ENCODE assay signal across 23 cellular contexts in the genomic region with DNA sequence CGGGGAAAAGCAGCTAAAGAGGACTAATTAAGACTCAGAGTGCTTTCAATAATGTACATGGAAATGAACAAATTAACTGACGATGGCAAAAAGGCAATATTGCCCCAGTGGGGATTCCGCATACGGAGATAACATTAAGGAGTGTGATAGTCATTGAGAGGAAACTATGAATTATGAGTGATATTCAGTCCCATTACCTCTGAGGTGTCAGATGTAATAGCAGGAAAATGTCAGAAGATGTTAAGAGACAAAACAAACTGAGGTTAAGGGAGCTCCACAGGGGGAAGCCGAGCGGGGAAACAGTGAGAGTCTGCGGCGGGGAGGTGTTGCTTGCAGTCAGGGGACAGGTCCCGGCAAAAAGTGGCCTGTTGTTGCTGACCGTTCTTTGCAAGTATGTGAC.
DNase-seq lines count a peak whose midpoint lies in the region; ATAC-seq, FAIRE-seq and TF ChIP-seq lines count a peak whose summit lies in the region.
"Had no signal": no experiment of that assay in that cellular context is flagged by ENCODE, and none has a peak within 500 bp of the region (broad histone marks: within the 10 kb centered on the region; RNA-seq: fewer than 3 reads in every experiment).

No MANE protein-coding gene starts in this region.

- no peak overlapping the region for H3K56ac ChIP-seq in H1 (replicated peaks; ENCODE audit: insufficient read length, low read depth, low read length)

- H2BK15ac ChIP-seq in H1 (ENCODE audit: low read length), result no peak overlapping the region

- H4K20me1 ChIP-seq in H1 (replicated peaks in 1 of 2; ENCODE audit: control insufficient read depth in 1 of 2, insufficient read depth in 2 of 2, low read length in 2 of 2) (no peaks in the 10 kb centered on the region), neural cell (ENCODE audit: insufficient read depth) (no peaks in the 10 kb centered on the region)
- H4K20me1 ChIP-seq: BLaER1 treated with 17β-estradiol and CSF1 and Interleukin-3, amounts not matched to agents 10 nM and 100 nM had no signal

- H3K18ac ChIP-seq in H1 (ENCODE audit: extremely low read depth, low read length), result no peak overlapping the region

- H3K9me3 ChIP-seq in H1 (ENCODE audit: insufficient read depth in 2 of 2, low read depth in 1 of 2, low read length in 1 of 2) (0 out of 4 replicates have a peak, but pooled peaks cover 0 to 3% of the 10 kb centered on the region in 2 experiments), neural cell (ENCODE audit: low read length) (no peaks in the 10 kb centered on the region)

- H4K8ac ChIP-seq in H1 (ENCODE audit: extremely low read depth, insufficient read depth, low read length), result no peak overlapping the region

- no peaks in the 10 kb centered on the region for H3K4me1 ChIP-seq in H1 (replicated peaks in 1 of 4; ENCODE audit: control insufficient read depth in 3 of 4, insufficient read depth in 4 of 4, low read length in 3 of 4)
- H3K4me1 ChIP-seq: A549 had no signal

- no peak for ATAC-seq in SK-N-SH treated with all-trans-retinoic acid at 6 μM for 48 hours
- ATAC-seq: A549; CD8-positive, alpha-beta T cell; GM12878 had no signal

- no peaks in the 10 kb centered on the region for H3K36me3 ChIP-seq in H1 (ENCODE audit: control insufficient read depth in 2 of 4, insufficient read depth in 4 of 4, low read length in 3 of 4)
- no peaks in the 10 kb centered on the region for H3K36me3 ChIP-seq in neural cell (ENCODE audit: insufficient read depth, low read length)
- H3K36me3 ChIP-seq: BLaER1 treated with 17β-estradiol and CSF1 and Interleukin-3, amounts not matched to agents 10 nM and 100 nM had no signal

- no peak for FAIRE-seq in H1 (lab: Jason Lieb, UNC)
- FAIRE-seq: A549, GM12878, GM12892, GM18507 had no signal

- H3K4ac ChIP-seq in H1 (replicated peaks; ENCODE audit: insufficient read length, low read depth, low read length), result no peak overlapping the region

- no peaks in the 10 kb centered on the region for H3K79me1 ChIP-seq in H1 (ENCODE audit: low read depth, low read length)

- H2BK5ac ChIP-seq in H1 (ENCODE audit: low read depth, low read length), result no peak overlapping the region

- H3K4me3 ChIP-seq in H1 (ENCODE audit: extremely low read depth in 1 of 4, insufficient read depth in 2 of 4, low read depth in 3 of 4, low read length in 4 of 4) (no peak overlapping the region), neural cell (ENCODE audit: low read length) (no peak overlapping the region)
- H3K4me3 ChIP-seq: A549; BLaER1 treated with 17β-estradiol and CSF1 and Interleukin-3, amounts not matched to agents 10 nM and 100 nM; GM12878 had no signal

- 78% methylated on average over 10 of the region's 10 CpGs; no CpG with 5 or more reads in 1 of the 2 experiments for WGBS in H1 (ENCODE audit: extremely low coverage in 1 of 2, insufficient coverage in 1 of 2, insufficient read length in 1 of 2, insufficient replicate concordance in 2 of 2, low coverage in 1 of 2, low lambda C conversion rate in 2 of 2, missing lambda C conversion rate in 1 of 2), 2 experiments

- no peak for TF ChIP-seq RAD21 in H1 (IDR thresholded peaks at IDR 0.05 in 1 of 2, conservative IDR thresholded peaks at IDR 0.05 in 1 of 2; ENCODE audit: low read depth in 2 of 2, low read length in 2 of 2)
- TF ChIP-seq RAD21 in neural cell (conservative IDR thresholded peaks at IDR 0.05), result no peak

- H3K23ac ChIP-seq in H1 (ENCODE audit: insufficient read length), result no peak overlapping the region

- no peak overlapping the region for H3K27ac ChIP-seq in H1 (ENCODE audit: low read depth, low read length)
- H3K27ac ChIP-seq in neural cell (ENCODE audit: low read length), result no peak overlapping the region
- H3K27ac ChIP-seq: 22Rv1; A549; BLaER1 treated with 17β-estradiol and CSF1 and Interleukin-3, amounts not matched to agents 10 nM and 100 nM; C4-2B had no signal

- no peak overlapping the region for H2AK5ac ChIP-seq in H1 (ENCODE audit: low read depth, low read length)

- H3K9me2 ChIP-seq in neural cell (ENCODE audit: insufficient read depth, low read length), result no peaks in the 10 kb centered on the region

- CTCF ChIA-PET in H1 (lab: Charles Lee; ENCODE audit: partially characterized antibody), result interaction anchor here (0.6 kb wide), 1 partner anchor 52 kb away, joined by 3 read pairs; no protein-coding TSS in a partner anchor

- no peak for TF ChIP-seq CTCF in H1 (IDR thresholded peaks at IDR 0.05; ENCODE audit: control extremely low read depth in 1 of 3, insufficient read depth in 1 of 3, low read depth in 1 of 3, low read length in 3 of 3)
- TF ChIP-seq CTCF in neural cell (IDR thresholded peaks at IDR 0.05; ENCODE audit: poor library complexity, severe bottlenecking), result no peak

- H3K27me3 ChIP-seq in H1 (replicated peaks in 1 of 4; ENCODE audit: control insufficient read depth in 3 of 4, extremely low read depth in 1 of 4, insufficient read depth in 3 of 4, low read length in 3 of 4), result peaks cover 0 to 2% (median 0%) of the 10 kb centered on the region in 4 experiments; a peak in 2 of 7 replicates
- H3K27me3 ChIP-seq in neural cell (ENCODE audit: insufficient read depth, low read depth, low read length), result no peaks in the 10 kb centered on the region
- H3K27me3 ChIP-seq: BLaER1 treated with 17β-estradiol and CSF1 and Interleukin-3, amounts not matched to agents 10 nM and 100 nM had no signal

- no peaks in the 10 kb centered on the region for H3F3A ChIP-seq in neural cell (ENCODE audit: insufficient read depth, low read length, poor library complexity, severe bottlenecking)

- no peak overlapping the region for H3K14ac ChIP-seq in H1 (ENCODE audit: insufficient read length)

- no peak overlapping the region for H3K9ac ChIP-seq in H1 (replicated peaks in 1 of 4; ENCODE audit: extremely low read depth in 1 of 4, low read depth in 3 of 4, low read length in 3 of 4)
- no peak overlapping the region for H3K9ac ChIP-seq in neural cell (ENCODE audit: low read length)
- H3K9ac ChIP-seq: BLaER1 treated with 17β-estradiol and CSF1 and Interleukin-3, amounts not matched to agents 10 nM and 100 nM had no signal

- H3K23me2 ChIP-seq in H1 (ENCODE audit: low read depth, low read length), result no peaks in the 10 kb centered on the region

- DNase-seq in H1 (ENCODE audit: low read depth in 1 of 2, low spot score in 2 of 2) (no peak), retina (peak; percentile 32), NCI-H2227 (lab: John Stamatoyannopoulos, UW; ENCODE audit: unreplicated experiment) (no peak)
- DNase-seq: AML-193; CD4-positive, alpha-beta T cell; CD8-positive, alpha-beta T cell; COR-L47; DMS 273 treated with DMSO at 0.1 percent for 48 hours; DMS153; DMS53; DMS79; DND-41; EL; GDM1 had no signal

- H2BK20ac ChIP-seq in H1 (ENCODE audit: low read length), result no peak overlapping the region

- H2BK120ac ChIP-seq in H1 (replicated peaks; ENCODE audit: low read depth, low read length), result no peak overlapping the region

- no peaks in the 10 kb centered on the region for H3K79me2 ChIP-seq in H1 (ENCODE audit: control insufficient read depth in 1 of 2, insufficient read depth in 2 of 2, low read length in 2 of 2)
- H3K79me2 ChIP-seq in neural cell (replicated peaks; ENCODE audit: insufficient read depth, low read length), result no peaks in the 10 kb centered on the region

- TF ChIP-seq POLR2A in H1 (IDR thresholded peaks at IDR 0.05; ENCODE audit: control extremely low read depth in 1 of 2, low read depth in 2 of 2, low read length in 2 of 2), result no peak

- no peak overlapping the region for H4K91ac ChIP-seq in H1 (replicated peaks; ENCODE audit: insufficient read length, low read length)

- no peak overlapping the region for H2BK12ac ChIP-seq in H1 (ENCODE audit: low read depth, low read length)

- no peak overlapping the region for H4K5ac ChIP-seq in H1 (ENCODE audit: insufficient read length, low read depth, low read length)

- H2AFZ ChIP-seq in H1 (ENCODE audit: low read length) (0 out of 2 replicates have a peak overlapping the region, but pooled peaks have one; percentile 76), neural cell (ENCODE audit: low read depth, low read length) (no peak overlapping the region)

- POLR2A ChIA-PET in H1 (lab: Charles Lee; ENCODE audit: partially characterized antibody), result no interaction called here

- H3K4me2 ChIP-seq in H1 (ENCODE audit: insufficient read depth in 1 of 2, low read depth in 2 of 2, low read length in 2 of 2) (no peak overlapping the region), neural cell (ENCODE audit: low read length) (no peak overlapping the region)
- H3K4me2 ChIP-seq: A549; BLaER1 treated with 17β-estradiol and CSF1 and Interleukin-3, amounts not matched to agents 10 nM and 100 nM had no signal

- TF ChIP-seq EP300 in H1 (IDR thresholded peaks at IDR 0.05; ENCODE audit: borderline replicate concordance in 1 of 2, low read depth in 2 of 2, low read length in 2 of 2) (no peak), neural cell (conservative IDR thresholded peaks at IDR 0.05; ENCODE audit: poor library complexity, severe bottlenecking) (peak; percentile 79)

TF ChIP-seq in H1, 55 proteins besides CTCF, POLR2A, EP300 and RAD21 (continues in another document):
- no peak for TF ChIP-seq CBX8 (IDR thresholded peaks at IDR 0.05; ENCODE audit: borderline replicate concordance, low read depth, low read length)
- TF ChIP-seq GABPA (IDR thresholded peaks at IDR 0.05; ENCODE audit: borderline replicate concordance, insufficient read depth, low read length), result no peak
- TF ChIP-seq CTBP2 (IDR thresholded peaks at IDR 0.05; ENCODE audit: borderline replicate concordance, insufficient read depth, insufficient read length, low read length), result no peak
- TF ChIP-seq BACH1 (IDR thresholded peaks at IDR 0.05; ENCODE audit: low read length), result no peak
- no peak for TF ChIP-seq HDAC6 (IDR thresholded peaks at IDR 0.05; ENCODE audit: low read depth, low read length)

TF ChIP-seq in neural cell, 6 proteins besides CTCF, POLR2A, EP300 and RAD21:
- TF ChIP-seq POLR2AphosphoS5 (IDR thresholded peaks at IDR 0.05) (peak; percentile 89), MXI1 (conservative IDR thresholded peaks at IDR 0.05; ENCODE audit: poor library complexity, severe bottlenecking) (no peak)

TF ChIP-seq in SK-N-SH treated with all-trans-retinoic acid at 6 μM for 48 hours, 23 proteins besides CTCF, POLR2A, EP300 and RAD21 (continues in another document):
- TF ChIP-seq ZNF8 (CRISPR knock-in tag; IDR thresholded peaks at IDR 0.05) (no peak), GLIS3 (CRISPR knock-in tag; IDR thresholded peaks at IDR 0.05) (no peak), CSDC2 (CRISPR knock-in tag; IDR thresholded peaks at IDR 0.05) (no peak), ZNF565 (CRISPR knock-in tag; conservative IDR thresholded peaks at IDR 0.05; ENCODE audit: low read depth) (no peak), BACH2 (CRISPR knock-in tag; IDR thresholded peaks at IDR 0.05; ENCODE audit: borderline replicate concordance) (no peak), ZFP30 (CRISPR knock-in tag; IDR thresholded peaks at IDR 0.05) (no peak), TOX (CRISPR knock-in tag; IDR thresholded peaks at IDR 0.05; ENCODE audit: borderline replicate concordance) (no peak), PPARA (CRISPR knock-in tag; IDR thresholded peaks at IDR 0.05; ENCODE audit: borderline replicate concordance) (no peak)
